In genomic region chr2:144452169-144453038, GRCh38 we compare ENCODE assay signal across 1 cellular context.
TF ChIP-seq lines count a peak whose summit lies in the region.

No MANE protein-coding gene starts in this region.

TF ChIP-seq in GM23338, 12 proteins besides CTCF, POLR2A, EP300 and RAD21:
- TF ChIP-seq, protein P1, sequence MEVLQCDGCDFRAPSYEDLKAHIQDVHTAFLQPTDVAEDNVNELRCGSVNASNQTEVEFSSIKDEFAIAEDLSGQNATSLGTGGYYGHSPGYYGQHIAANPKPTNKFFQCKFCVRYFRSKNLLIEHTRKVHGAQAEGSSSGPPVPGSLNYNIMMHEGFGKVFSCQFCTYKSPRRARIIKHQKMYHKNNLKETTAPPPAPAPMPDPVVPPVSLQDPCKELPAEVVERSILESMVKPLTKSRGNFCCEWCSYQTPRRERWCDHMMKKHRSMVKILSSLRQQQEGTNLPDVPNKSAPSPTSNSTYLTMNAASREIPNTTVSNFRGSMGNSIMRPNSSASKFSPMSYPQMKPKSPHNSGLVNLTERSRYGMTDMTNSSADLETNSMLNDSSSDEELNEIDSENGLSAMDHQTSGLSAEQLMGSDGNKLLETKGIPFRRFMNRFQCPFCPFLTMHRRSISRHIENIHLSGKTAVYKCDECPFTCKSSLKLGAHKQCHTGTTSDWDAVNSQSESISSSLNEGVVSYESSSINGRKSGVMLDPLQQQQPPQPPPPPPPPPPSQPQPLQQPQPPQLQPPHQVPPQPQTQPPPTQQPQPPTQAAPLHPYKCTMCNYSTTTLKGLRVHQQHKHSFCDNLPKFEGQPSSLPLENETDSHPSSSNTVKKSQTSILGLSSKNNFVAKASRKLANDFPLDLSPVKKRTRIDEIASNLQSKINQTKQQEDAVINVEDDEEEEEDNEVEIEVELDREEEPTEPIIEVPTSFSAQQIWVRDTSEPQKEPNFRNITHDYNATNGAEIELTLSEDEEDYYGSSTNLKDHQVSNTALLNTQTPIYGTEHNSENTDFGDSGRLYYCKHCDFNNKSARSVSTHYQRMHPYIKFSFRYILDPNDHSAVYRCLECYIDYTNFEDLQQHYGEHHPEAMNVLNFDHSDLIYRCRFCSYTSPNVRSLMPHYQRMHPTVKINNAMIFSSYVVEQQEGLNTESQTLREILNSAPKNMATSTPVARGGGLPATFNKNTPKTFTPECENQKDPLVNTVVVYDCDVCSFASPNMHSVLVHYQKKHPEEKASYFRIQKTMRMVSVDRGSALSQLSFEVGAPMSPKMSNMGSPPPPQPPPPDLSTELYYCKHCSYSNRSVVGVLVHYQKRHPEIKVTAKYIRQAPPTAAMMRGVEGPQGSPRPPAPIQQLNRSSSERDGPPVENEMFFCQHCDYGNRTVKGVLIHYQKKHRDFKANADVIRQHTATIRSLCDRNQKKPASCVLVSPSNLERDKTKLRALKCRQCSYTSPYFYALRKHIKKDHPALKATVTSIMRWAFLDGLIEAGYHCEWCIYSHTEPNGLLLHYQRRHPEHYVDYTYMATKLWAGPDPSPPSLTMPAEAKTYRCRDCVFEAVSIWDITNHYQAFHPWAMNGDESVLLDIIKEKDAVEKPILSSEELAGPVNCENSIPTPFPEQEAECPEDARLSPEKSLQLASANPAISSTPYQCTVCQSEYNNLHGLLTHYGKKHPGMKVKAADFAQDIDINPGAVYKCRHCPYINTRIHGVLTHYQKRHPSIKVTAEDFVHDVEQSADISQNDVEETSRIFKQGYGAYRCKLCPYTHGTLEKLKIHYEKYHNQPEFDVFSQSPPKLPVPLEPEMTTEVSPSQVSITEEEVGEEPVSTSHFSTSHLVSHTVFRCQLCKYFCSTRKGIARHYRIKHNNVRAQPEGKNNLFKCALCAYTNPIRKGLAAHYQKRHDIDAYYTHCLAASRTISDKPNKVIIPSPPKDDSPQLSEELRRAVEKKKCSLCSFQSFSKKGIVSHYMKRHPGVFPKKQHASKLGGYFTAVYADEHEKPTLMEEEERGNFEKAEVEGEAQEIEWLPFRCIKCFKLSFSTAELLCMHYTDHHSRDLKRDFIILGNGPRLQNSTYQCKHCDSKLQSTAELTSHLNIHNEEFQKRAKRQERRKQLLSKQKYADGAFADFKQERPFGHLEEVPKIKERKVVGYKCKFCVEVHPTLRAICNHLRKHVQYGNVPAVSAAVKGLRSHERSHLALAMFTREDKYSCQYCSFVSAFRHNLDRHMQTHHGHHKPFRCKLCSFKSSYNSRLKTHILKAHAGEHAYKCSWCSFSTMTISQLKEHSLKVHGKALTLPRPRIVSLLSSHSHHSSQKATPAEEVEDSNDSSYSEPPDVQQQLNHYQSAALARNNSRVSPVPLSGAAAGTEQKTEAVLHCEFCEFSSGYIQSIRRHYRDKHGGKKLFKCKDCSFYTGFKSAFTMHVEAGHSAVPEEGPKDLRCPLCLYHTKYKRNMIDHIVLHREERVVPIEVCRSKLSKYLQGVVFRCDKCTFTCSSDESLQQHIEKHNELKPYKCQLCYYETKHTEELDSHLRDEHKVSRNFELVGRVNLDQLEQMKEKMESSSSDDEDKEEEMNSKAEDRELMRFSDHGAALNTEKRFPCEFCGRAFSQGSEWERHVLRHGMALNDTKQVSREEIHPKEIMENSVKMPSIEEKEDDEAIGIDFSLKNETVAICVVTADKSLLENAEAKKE (CRISPR knock-in tag; IDR thresholded peaks at IDR 0.05) = no peak
- TF ChIP-seq, protein P2, sequence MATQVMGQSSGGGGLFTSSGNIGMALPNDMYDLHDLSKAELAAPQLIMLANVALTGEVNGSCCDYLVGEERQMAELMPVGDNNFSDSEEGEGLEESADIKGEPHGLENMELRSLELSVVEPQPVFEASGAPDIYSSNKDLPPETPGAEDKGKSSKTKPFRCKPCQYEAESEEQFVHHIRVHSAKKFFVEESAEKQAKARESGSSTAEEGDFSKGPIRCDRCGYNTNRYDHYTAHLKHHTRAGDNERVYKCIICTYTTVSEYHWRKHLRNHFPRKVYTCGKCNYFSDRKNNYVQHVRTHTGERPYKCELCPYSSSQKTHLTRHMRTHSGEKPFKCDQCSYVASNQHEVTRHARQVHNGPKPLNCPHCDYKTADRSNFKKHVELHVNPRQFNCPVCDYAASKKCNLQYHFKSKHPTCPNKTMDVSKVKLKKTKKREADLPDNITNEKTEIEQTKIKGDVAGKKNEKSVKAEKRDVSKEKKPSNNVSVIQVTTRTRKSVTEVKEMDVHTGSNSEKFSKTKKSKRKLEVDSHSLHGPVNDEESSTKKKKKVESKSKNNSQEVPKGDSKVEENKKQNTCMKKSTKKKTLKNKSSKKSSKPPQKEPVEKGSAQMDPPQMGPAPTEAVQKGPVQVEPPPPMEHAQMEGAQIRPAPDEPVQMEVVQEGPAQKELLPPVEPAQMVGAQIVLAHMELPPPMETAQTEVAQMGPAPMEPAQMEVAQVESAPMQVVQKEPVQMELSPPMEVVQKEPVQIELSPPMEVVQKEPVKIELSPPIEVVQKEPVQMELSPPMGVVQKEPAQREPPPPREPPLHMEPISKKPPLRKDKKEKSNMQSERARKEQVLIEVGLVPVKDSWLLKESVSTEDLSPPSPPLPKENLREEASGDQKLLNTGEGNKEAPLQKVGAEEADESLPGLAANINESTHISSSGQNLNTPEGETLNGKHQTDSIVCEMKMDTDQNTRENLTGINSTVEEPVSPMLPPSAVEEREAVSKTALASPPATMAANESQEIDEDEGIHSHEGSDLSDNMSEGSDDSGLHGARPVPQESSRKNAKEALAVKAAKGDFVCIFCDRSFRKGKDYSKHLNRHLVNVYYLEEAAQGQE (IDR thresholded peaks at IDR 0.05; ENCODE audit: unreplicated experiment) = no peak
- no peak for TF ChIP-seq ZNF114 (CRISPR knock-in tag; IDR thresholded peaks at IDR 0.05)
- TF ChIP-seq ZNF331 (CRISPR knock-in tag; IDR thresholded peaks at IDR 0.05; ENCODE audit: low read depth) = no peak
- TF ChIP-seq EZH2 (IDR thresholded peaks at IDR 0.05; ENCODE audit: low read depth, unreplicated experiment) = no peak
- TF ChIP-seq ETS1 (IDR thresholded peaks at IDR 0.05) = no peak
- TF ChIP-seq NANOG (IDR thresholded peaks at IDR 0.05; ENCODE audit: borderline replicate concordance) = no peak
